Comparison of ENCODE assay signal across 23 cellular contexts in genomic region chr2:110105183-110105582, GRCh38. TPM values are rescaled to one million over a fixed set of nuclear protein-coding genes. Genes with fewer than 3 reads are reported as not detected.
DNase-seq lines count a peak whose midpoint lies in the region; ATAC-seq and TF ChIP-seq lines count a peak whose summit lies in the region.
"Had no signal": no experiment of that assay in that cellular context is flagged by ENCODE, and none has a peak within 500 bp of the region (broad histone marks: within the 10 kb centered on the region; RNA-seq: fewer than 3 reads in every experiment).

No MANE protein-coding gene starts in this region.

- H3K9me3 ChIP-seq in Loucy (ENCODE audit: insufficient read depth, low read depth, low read length): no peaks in the 10 kb centered on the region
- no peaks in the 10 kb centered on the region for H3K9me3 ChIP-seq in breast epithelium
- no peaks in the 10 kb centered on the region for H3K9me3 ChIP-seq in lower lobe of right lung
- H3K9me3 ChIP-seq: psoas muscle, testis had no signal

- H3K4me1 Mint-ChIP-seq in type B pancreatic cell (ENCODE audit: unreplicated experiment): peaks cover 29% of the 10 kb centered on the region
- peaks cover 28% of the 10 kb centered on the region for H3K4me1 Mint-ChIP-seq in activated T-helper 1 cell treated with anti-CD3 and anti-CD28 coated beads, Interleukin-12 subunit alpha, Interleukin-12 subunit beta, Interleukin-2, Interleukin-4 antibody, amounts not matched to agents 30 ng/mL and 10 ng/mL and 1 ng/mL, durations not matched to agents 14 hours and 24 hours and 36 hours (ENCODE audit: low read depth)
- H3K4me1 Mint-ChIP-seq in stimulated activated naive B cell treated with anti-CD40 and anti-IgM and Interleukin-4, amounts not matched to agents 10 μg/mL and 1 μg/mL and 100 μg/mL, for 72 hours: peaks cover 0 to 3% of the 10 kb centered on the region in 2 donors
- H3K4me1 Mint-ChIP-seq: neural crest cell had no signal

- no peaks in the 10 kb centered on the region for H3F3A ChIP-seq in Loucy (ENCODE audit: low read depth)

- H3K4me3 ChIP-seq in Loucy (ENCODE audit: low read length, poor library complexity, severe bottlenecking) (peak overlapping the region; percentile 61), breast epithelium (no peak overlapping the region), lower lobe of right lung (no peak overlapping the region)
- H3K4me3 ChIP-seq: GM23338, psoas muscle, testis had no signal

- peaks cover 12% of the 10 kb centered on the region for H3K9me3 Mint-ChIP-seq in type B pancreatic cell
- no peaks in the 10 kb centered on the region for H3K9me3 Mint-ChIP-seq in activated T-helper 1 cell treated with anti-CD3 and anti-CD28 coated beads, Interleukin-12 subunit alpha, Interleukin-12 subunit beta, Interleukin-2, Interleukin-4 antibody, amounts not matched to agents 30 ng/mL and 10 ng/mL and 1 ng/mL, durations not matched to agents 14 hours and 24 hours and 36 hours
- H3K9me3 Mint-ChIP-seq in stimulated activated naive B cell treated with anti-CD40 and anti-IgM and Interleukin-4, amounts not matched to agents 10 μg/mL and 1 μg/mL and 100 μg/mL, for 72 hours: peaks cover 0 to under 1% of the 10 kb centered on the region in 2 donors

- no peaks in the 10 kb centered on the region for H3K79me2 ChIP-seq in Loucy (ENCODE audit: insufficient read depth, low read length)

- H3K4me3 Mint-ChIP-seq in type B pancreatic cell: no peak overlapping the region
- H3K4me3 Mint-ChIP-seq in activated T-helper 1 cell treated with anti-CD3 and anti-CD28 coated beads, Interleukin-12 subunit alpha, Interleukin-12 subunit beta, Interleukin-2, Interleukin-4 antibody, amounts not matched to agents 30 ng/mL and 10 ng/mL and 1 ng/mL, durations not matched to agents 14 hours and 24 hours and 36 hours: no peak overlapping the region
- no peak overlapping the region for H3K4me3 Mint-ChIP-seq in stimulated activated naive B cell treated with anti-CD40 and anti-IgM and Interleukin-4, amounts not matched to agents 10 μg/mL and 1 μg/mL and 100 μg/mL, for 72 hours
- H3K4me3 Mint-ChIP-seq: GM23338, neural crest cell had no signal

- peaks cover 29% of the 10 kb centered on the region for H3K36me3 Mint-ChIP-seq in type B pancreatic cell
- no peaks in the 10 kb centered on the region for H3K36me3 Mint-ChIP-seq in activated T-helper 1 cell treated with anti-CD3 and anti-CD28 coated beads, Interleukin-12 subunit alpha, Interleukin-12 subunit beta, Interleukin-2, Interleukin-4 antibody, amounts not matched to agents 30 ng/mL and 10 ng/mL and 1 ng/mL, durations not matched to agents 14 hours and 24 hours and 36 hours (ENCODE audit: low read depth)
- H3K36me3 Mint-ChIP-seq in stimulated activated naive B cell treated with anti-CD40 and anti-IgM and Interleukin-4, amounts not matched to agents 10 μg/mL and 1 μg/mL and 100 μg/mL, for 72 hours: no peaks in the 10 kb centered on the region

- H3K27me3 ChIP-seq in Loucy (ENCODE audit: insufficient read depth, low read length, poor library complexity, severe bottlenecking) (no peaks in the 10 kb centered on the region), breast epithelium (no peaks in the 10 kb centered on the region), lower lobe of right lung (ENCODE audit: low read depth) (no peaks in the 10 kb centered on the region)
- H3K27me3 ChIP-seq: testis had no signal

- peak overlapping the region; percentile 91 for H3K27ac Mint-ChIP-seq in type B pancreatic cell
- no peak overlapping the region for H3K27ac Mint-ChIP-seq in activated T-helper 1 cell treated with anti-CD3 and anti-CD28 coated beads, Interleukin-12 subunit alpha, Interleukin-12 subunit beta, Interleukin-2, Interleukin-4 antibody, amounts not matched to agents 30 ng/mL and 10 ng/mL and 1 ng/mL, durations not matched to agents 14 hours and 24 hours and 36 hours
- no peak overlapping the region for H3K27ac Mint-ChIP-seq in stimulated activated naive B cell treated with anti-CD40 and anti-IgM and Interleukin-4, amounts not matched to agents 10 μg/mL and 1 μg/mL and 100 μg/mL, for 72 hours
- H3K27ac Mint-ChIP-seq: GM23338 had no signal

- no peak for TF ChIP-seq CTCF in Loucy (conservative IDR thresholded peaks at IDR 0.05; ENCODE audit: low read length)
- no peak for TF ChIP-seq CTCF in breast epithelium (IDR thresholded peaks at IDR 0.05)
- TF ChIP-seq CTCF in lower lobe of right lung (IDR thresholded peaks at IDR 0.05): no peak
- TF ChIP-seq CTCF in type B pancreatic cell (conservative IDR thresholded peaks at IDR 0.05): no peak

- H3K27me3 Mint-ChIP-seq in type B pancreatic cell: peaks cover 8% of the 10 kb centered on the region
- peaks cover 18% of the 10 kb centered on the region for H3K27me3 Mint-ChIP-seq in activated T-helper 1 cell treated with anti-CD3 and anti-CD28 coated beads, Interleukin-12 subunit alpha, Interleukin-12 subunit beta, Interleukin-2, Interleukin-4 antibody, amounts not matched to agents 30 ng/mL and 10 ng/mL and 1 ng/mL, durations not matched to agents 14 hours and 24 hours and 36 hours (ENCODE audit: insufficient read depth)
- peaks cover 53 to 75% of the 10 kb centered on the region in 2 donors for H3K27me3 Mint-ChIP-seq in stimulated activated naive B cell treated with anti-CD40 and anti-IgM and Interleukin-4, amounts not matched to agents 10 μg/mL and 1 μg/mL and 100 μg/mL, for 72 hours

- no peak for TF ChIP-seq POLR2A in breast epithelium (IDR thresholded peaks at IDR 0.05)

- no peak for ATAC-seq in lower lobe of right lung
- ATAC-seq in stimulated activated naive B cell treated with anti-CD40 and anti-IgM and Interleukin-4, amounts not matched to agents 10 μg/mL and 1 μg/mL and 100 μg/mL, for 72 hours (replicated peaks): no peak
- ATAC-seq: GM23338, psoas muscle had no signal

- H3K9ac ChIP-seq in Loucy (ENCODE audit: low read depth, low read length, poor library complexity, severe bottlenecking): peak overlapping the region; percentile 45

- H3K36me3 ChIP-seq in Loucy (ENCODE audit: insufficient read depth, low read length) (no peaks in the 10 kb centered on the region), breast epithelium (no peaks in the 10 kb centered on the region), lower lobe of right lung (no peaks in the 10 kb centered on the region)

- no peak overlapping the region for H2AFZ ChIP-seq in Loucy (ENCODE audit: low read length)
- H2AFZ ChIP-seq: GM23338 had no signal

- DNase-seq in breast epithelium (ENCODE audit: low spot score in 2 of 2) (no peak), lower lobe of right lung (no peak), type B pancreatic cell (ENCODE audit: extremely low spot score, unreplicated experiment) (no peak), NOMO-1 treated with dmso at 0.1 percent for 144 hours (lab: John Stamatoyannopoulos, UW; ENCODE audit: unreplicated experiment) (no peak)
- no peak for DNase-seq in activated T-helper 1 cell treated with anti-CD3 and anti-CD28 coated beads, Interleukin-12 subunit alpha, Interleukin-12 subunit beta, Interleukin-2, Interleukin-4 antibody, amounts not matched to agents 30 ng/mL and 10 ng/mL and 1 ng/mL, durations not matched to agents 14 hours and 24 hours and 36 hours (ENCODE audit: low spot score)
- no peak for DNase-seq in stimulated activated naive B cell treated with anti-CD40 and anti-IgM and Interleukin-4, amounts not matched to agents 10 μg/mL and 1 μg/mL and 100 μg/mL, for 72 hours
- no peak for DNase-seq in activated CD4-positive, alpha-beta T cell treated with anti-CD3 and anti-CD28 coated beads, Interleukin-2, amount 50 U/mL, for 4 hours
- DNase-seq: activated naive CD4-positive, alpha-beta T cell treated with Interleukin-2 at 50 U/mL for 16 hours; aorta; COR-L47; islet precursor cell; Kasumi-1; mesendoderm; NCI-H1105 treated with DMSO at 0.1 percent for 48 hours; NCI-H2081 treated with DMSO at 0.1 percent for 48 hours; NCI-H524; psoas muscle; stimulated activated CD4-positive, alpha-beta T cell treated with anti-CD3 and anti-CD28 coated beads, Interleukin-12 subunit alpha, Interleukin-12 subunit beta, amount 100 ng/mL, for 4 hours; testis had no signal

- H3K9me2 ChIP-seq in Loucy (replicated peaks; ENCODE audit: low read depth, low read length): no peaks in the 10 kb centered on the region

- intact Hi-C loops in breast epithelium (cut with DNase I; ENCODE audit: low total_unique reads) (no loop called here), lower lobe of right lung (cut with DNase I) (no loop called here)
- intact Hi-C loops in activated T-helper 1 cell treated with anti-CD3 and anti-CD28 coated beads, Interleukin-12 subunit alpha, Interleukin-12 subunit beta, Interleukin-2, Interleukin-4 antibody, amounts not matched to agents 30 ng/mL and 10 ng/mL and 1 ng/mL, durations not matched to agents 14 hours and 24 hours and 36 hours (cut with micrococcal nuclease): no loop called here

- H3K27ac ChIP-seq in breast epithelium (peak overlapping the region; percentile 83 to 91), lower lobe of right lung (peak overlapping the region; percentile 87)
- H3K27ac ChIP-seq: psoas muscle, testis had no signal

- H3K4me2 ChIP-seq in Loucy (ENCODE audit: low read depth, low read length, poor library complexity, severe bottlenecking): peak overlapping the region; percentile 84
- H3K4me2 ChIP-seq: GM23338 had no signal

- H4K20me1 ChIP-seq in Loucy (ENCODE audit: insufficient read depth, low read length, poor library complexity, severe bottlenecking): no peaks in the 10 kb centered on the region

- H3K4me1 ChIP-seq in Loucy (ENCODE audit: insufficient read depth, low read length, poor library complexity, severe bottlenecking): peaks cover 55% of the 10 kb centered on the region
- peaks cover 0 to 9% of the 10 kb centered on the region in 2 donors for H3K4me1 ChIP-seq in breast epithelium
- peaks cover 61% of the 10 kb centered on the region for H3K4me1 ChIP-seq in lower lobe of right lung
- H3K4me1 ChIP-seq: testis had no signal

RNA-seq across cellular contexts. Expression of gene MALL, which starts 10.4 kb away (rescaled TPM):
- total RNA-seq in breast epithelium (10 to 100 TPM in 1 of 3 donors, 1 to 10 TPM in 2; 6.2 to 19.6 (median 9.2) TPM), lower lobe of right lung (82.7 TPM), type B pancreatic cell (ENCODE audit: low replicate concordance) (82.7 and 187 TPM in 2 replicates)
- total RNA-seq in activated T-helper 1 cell treated with anti-CD3 and anti-CD28 coated beads, Interleukin-12 subunit alpha, Interleukin-12 subunit beta, Interleukin-2, Interleukin-4 antibody, amounts not matched to agents 30 ng/mL and 10 ng/mL and 1 ng/mL, durations not matched to agents 14 hours and 24 hours and 36 hours: 0.31 and 0.47 TPM in 2 replicates
- total RNA-seq: T-helper 1 cell treated with Interleukin-12 subunit alpha and Interleukin-12 subunit beta and Interleukin-4 antibody, amounts not matched to agents 30 ng/mL and 1 ng/mL, for 36 hours had no signal
